11 cellular contexts compared by ENCODE assay signal in the genomic region with DNA sequence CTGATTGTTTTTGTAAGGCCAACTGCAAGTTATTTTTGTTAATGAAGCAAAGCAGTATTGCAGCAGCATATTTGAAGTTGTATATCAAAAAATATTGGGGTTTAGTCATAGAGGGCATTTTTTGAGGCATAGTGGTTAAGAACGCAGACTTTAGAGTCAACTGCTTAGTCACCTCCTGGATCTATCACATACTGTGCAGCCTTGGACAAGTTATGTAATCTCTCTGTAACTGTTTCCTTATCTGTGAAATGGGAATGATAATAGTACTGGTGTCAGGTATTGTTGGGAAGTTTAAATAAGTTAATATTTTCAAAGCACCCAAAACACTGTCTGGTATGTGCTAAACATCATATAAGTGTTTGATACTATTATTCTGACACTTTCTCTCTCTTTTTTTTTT. TPM values are rescaled to one million over a fixed set of nuclear protein-coding genes. Genes with fewer than 3 reads are reported as not detected.
A peak's percentile ranks its signal among the peaks of the same experiment; 100 is the strongest.
DNase-seq lines count a peak whose midpoint lies in the region; ATAC-seq and TF ChIP-seq lines count a peak whose summit lies in the region.
"Had no signal": no experiment of that assay in that cellular context is flagged by ENCODE, and none has a peak within 500 bp of the region (broad histone marks: within the 10 kb centered on the region; RNA-seq: fewer than 3 reads in every experiment).

No MANE protein-coding gene starts in this region.

- no peak for TF ChIP-seq CTCF in dorsolateral prefrontal cortex (IDR thresholded peaks at IDR 0.05 in 54 of 56, conservative IDR thresholded peaks at IDR 0.05 in 2 of 56; ENCODE audit: low read depth in 1 of 56, partially characterized antibody in 56 of 56)

- H3K27me3 Mint-ChIP-seq in activated T-cell treated with anti-CD3 and anti-CD28 coated beads, Interleukin-2, amount 50 U/mL, for 4 hours (ENCODE audit: low read depth), result no peaks in the 10 kb centered on the region
- H3K27me3 Mint-ChIP-seq in T-helper 17 cell, result no peaks in the 10 kb centered on the region
- H3K27me3 Mint-ChIP-seq: activated CD4-positive, alpha-beta memory T cell treated with anti-CD3 and anti-CD28 coated beads for 36 hours had no signal

- H3K4me1 Mint-ChIP-seq in activated T-cell treated with anti-CD3 and anti-CD28 coated beads, Interleukin-2, amount 50 U/mL, for 4 hours (ENCODE audit: low read depth), result peaks cover 94% of the 10 kb centered on the region
- H3K4me1 Mint-ChIP-seq in T-helper 17 cell, result peaks cover 69% of the 10 kb centered on the region
- peaks cover 75% of the 10 kb centered on the region for H3K4me1 Mint-ChIP-seq in stimulated activated effector memory CD8-positive, alpha-beta T cell treated with anti-CD3 and anti-CD28 coated beads, Interleukin-12 subunit alpha, Interleukin-12 subunit beta, amount 100 ng/mL, for 72 hours

- DNase-seq in activated T-cell treated with anti-CD3 and anti-CD28 coated beads, Interleukin-2, amount 50 U/mL, for 4 hours, result no peak
- no peak for DNase-seq in activated T-cell treated with anti-CD3 and anti-CD28 coated beads, Interleukin-2, amount 50 U/mL, for 48 hours
- DNase-seq in T-helper 17 cell (no peak), dorsolateral prefrontal cortex (no peak), NK-92 (lab: John Stamatoyannopoulos, UW; ENCODE audit: unreplicated experiment) (no peak), activated gamma-delta T cell (lab: John Stamatoyannopoulos, UW) (no peak), NCI-H446 (lab: John Stamatoyannopoulos, UW) (no peak)
- DNase-seq in stimulated activated effector memory CD8-positive, alpha-beta T cell treated with anti-CD3 and anti-CD28 coated beads, Interleukin-12 subunit alpha, Interleukin-12 subunit beta, amount 100 ng/mL, for 72 hours (ENCODE audit: low spot score in 2 of 2), result no peak
- DNase-seq: activated CD4-positive, alpha-beta memory T cell treated with anti-CD3 and anti-CD28 coated beads for 36 hours; NCI-H2171; ovary had no signal

- no peaks in the 10 kb centered on the region for H3K27me3 ChIP-seq in dorsolateral prefrontal cortex
- H3K27me3 ChIP-seq: ovary had no signal

- H3K9me3 Mint-ChIP-seq in activated T-cell treated with anti-CD3 and anti-CD28 coated beads, Interleukin-2, amount 50 U/mL, for 4 hours, result peaks cover 5% of the 10 kb centered on the region
- H3K9me3 Mint-ChIP-seq in stimulated activated effector memory CD8-positive, alpha-beta T cell treated with anti-CD3 and anti-CD28 coated beads, Interleukin-12 subunit alpha, Interleukin-12 subunit beta, amount 100 ng/mL, for 72 hours, result peaks cover 6% of the 10 kb centered on the region
- H3K9me3 Mint-ChIP-seq: activated CD4-positive, alpha-beta memory T cell treated with anti-CD3 and anti-CD28 coated beads for 36 hours had no signal

- no peak overlapping the region for H3K4me3 Mint-ChIP-seq in activated T-cell treated with anti-CD3 and anti-CD28 coated beads, Interleukin-2, amount 50 U/mL, for 4 hours
- H3K4me3 Mint-ChIP-seq in T-helper 17 cell, result no peak overlapping the region
- H3K4me3 Mint-ChIP-seq in stimulated activated effector memory CD8-positive, alpha-beta T cell treated with anti-CD3 and anti-CD28 coated beads, Interleukin-12 subunit alpha, Interleukin-12 subunit beta, amount 100 ng/mL, for 72 hours, result no peak overlapping the region

- no peaks in the 10 kb centered on the region for H3K9me3 ChIP-seq in T-helper 17 cell (ENCODE audit: control insufficient read depth, low read length, poor library complexity, severe bottlenecking)
- H3K9me3 ChIP-seq: ovary had no signal

- intact Hi-C loops in dorsolateral prefrontal cortex (cut with DNase I), result no loop called here

- ATAC-seq in activated T-cell treated with anti-CD3 and anti-CD28 coated beads, Interleukin-2, amount 50 U/mL, for 4 hours, result peak; percentile 43 to 49
- ATAC-seq in T-helper 17 cell, result no peak
- ATAC-seq in stimulated activated effector memory CD8-positive, alpha-beta T cell treated with anti-CD3 and anti-CD28 coated beads, Interleukin-12 subunit alpha, Interleukin-12 subunit beta, amount 100 ng/mL, for 72 hours, result peak; percentile 73

- peak overlapping the region in 45 of 59 donors; percentile 4 to 97 (median 90) for H3K27ac ChIP-seq in dorsolateral prefrontal cortex
- H3K27ac ChIP-seq: ovary had no signal

- H3K36me3 Mint-ChIP-seq in activated T-cell treated with anti-CD3 and anti-CD28 coated beads, Interleukin-2, amount 50 U/mL, for 4 hours (ENCODE audit: insufficient read depth), result no peaks in the 10 kb centered on the region
- no peaks in the 10 kb centered on the region for H3K36me3 Mint-ChIP-seq in T-helper 17 cell (ENCODE audit: low read depth)
- no peaks in the 10 kb centered on the region for H3K36me3 Mint-ChIP-seq in stimulated activated effector memory CD8-positive, alpha-beta T cell treated with anti-CD3 and anti-CD28 coated beads, Interleukin-12 subunit alpha, Interleukin-12 subunit beta, amount 100 ng/mL, for 72 hours
- H3K36me3 Mint-ChIP-seq: activated CD4-positive, alpha-beta memory T cell treated with anti-CD3 and anti-CD28 coated beads for 36 hours had no signal

- no peak overlapping the region for H3K4me3 ChIP-seq in dorsolateral prefrontal cortex
- H3K4me3 ChIP-seq: ovary had no signal

- peak overlapping the region; percentile 97 for H3K27ac Mint-ChIP-seq in T-helper 17 cell
- H3K27ac Mint-ChIP-seq in stimulated activated effector memory CD8-positive, alpha-beta T cell treated with anti-CD3 and anti-CD28 coated beads, Interleukin-12 subunit alpha, Interleukin-12 subunit beta, amount 100 ng/mL, for 72 hours, result no peak overlapping the region
- H3K27ac Mint-ChIP-seq: activated CD4-positive, alpha-beta memory T cell treated with anti-CD3 and anti-CD28 coated beads for 36 hours had no signal

RNA-seq across cellular contexts. Expression of gene EFHC1, which starts 27.2 kb away (rescaled TPM):
- total RNA-seq in activated T-cell treated with anti-CD3 and anti-CD28 coated beads, Interleukin-2, amount 50 U/mL, for 4 hours, result 1 to 10 TPM; 1.2 to 1.9 (median 1.8) TPM
- 1 to 10 TPM; 5.3 to 7.5 TPM for total RNA-seq in T-helper 17 cell
- total RNA-seq in dorsolateral prefrontal cortex, result 10 to 100 TPM; 18.1 to 39.8 (median 27.3) TPM

RNA-seq across cellular contexts. Expression of gene PAQR8, which starts 31.0 kb away (rescaled TPM):
- total RNA-seq in activated T-cell treated with anti-CD3 and anti-CD28 coated beads, Interleukin-2, amount 50 U/mL, for 4 hours, result 1 to 10 TPM; 1.4 to 3.4 (median 2.6) TPM
- 1 to 10 TPM; 3.6 to 7.7 TPM for total RNA-seq in T-helper 17 cell
- 100 to 1,000 TPM in 46 of 120 experiments, 10 to 100 TPM in 74; 40.1 to 180 (median 87.5) TPM for total RNA-seq in dorsolateral prefrontal cortex

Comparison
In these comparisons a context has a peak if more than half of its experiments do, and no peak if none do; other contexts are left out.
1. RNA of gene PAQR8, which starts 31.0 kb away (total RNA-seq): 40.1 to 180 TPM in dorsolateral prefrontal cortex; 3.6 to 7.7 TPM in T-helper 17 cell and 1.4 to 3.4 TPM in activated T-cell treated with anti-CD3 and anti-CD28 coated beads, Interleukin-2, amount 50 U/mL, for 4 hours; every median in the first group is over 4 times any median in the second.